ENCODE assay signal across 8 cellular contexts in genomic region chr7:32891800-32892520, GRCh38. TPM values are rescaled to one million over a fixed set of nuclear protein-coding genes. Genes with fewer than 3 reads are reported as not detected.
DNase-seq lines count a peak whose midpoint lies in the region; ATAC-seq, FAIRE-seq and TF ChIP-seq lines count a peak whose summit lies in the region.

No MANE protein-coding gene starts in this region.

- H3K9ac ChIP-seq in kidney (ENCODE audit: low read length in 2 of 2) = peak overlapping the region; percentile 81 to 91

- no peak for FAIRE-seq in kidney (lab: Jason Lieb, UNC)

- DNase-seq in AG10803 (ENCODE audit: low read depth) (peak; percentile 94), NCI-H345 treated with DMSO at 0.1 percent for 48 hours (lab: John Stamatoyannopoulos, UW; ENCODE audit: unreplicated experiment) (peak; percentile 93), cerebellar cortex (ENCODE audit: low spot score) (peak; percentile 97), kidney (peak; percentile 99)
- peak; percentile 99 for DNase-seq in stimulated activated CD4-positive, alpha-beta T cell treated with anti-CD3 and anti-CD28 coated beads, Interleukin-15, amount 100 ng/mL, for 24 hours

- H3K4me3 ChIP-seq in AG10803 (ENCODE audit: low read length) = peak overlapping the region; percentile 69
- peak overlapping the region; percentile 87 to 89 for H3K4me3 ChIP-seq in kidney (ENCODE audit: low read length in 2 of 2)

- ATAC-seq in GM19035 (IDR thresholded peaks at IDR 0.05; ENCODE audit: unreplicated experiment) (peak; percentile 51), HG03342 (IDR thresholded peaks at IDR 0.05; ENCODE audit: unreplicated experiment) (peak; percentile 52)
- peak; percentile 59 to 62 for ATAC-seq in activated CD4-positive, CD25-positive, alpha-beta regulatory T cell treated with anti-CD3 and anti-CD28 coated beads, Interleukin-2, amount 50 U/mL, for 24 hours

- intact Hi-C loops in kidney (cut with DNase I) = no loop called here

- H3K36me3 ChIP-seq in kidney (ENCODE audit: control insufficient read depth in 1 of 2, insufficient read depth in 2 of 2, low read length in 2 of 2) = no peaks in the 10 kb centered on the region

- H3K4me1 ChIP-seq in kidney (ENCODE audit: control insufficient read depth in 1 of 2, insufficient read depth in 1 of 2, low read depth in 1 of 2, low read length in 2 of 2) = peaks cover 15% of the 10 kb centered on the region in 2 donors

- TF ChIP-seq CTCF in AG10803 (conservative IDR thresholded peaks at IDR 0.05; ENCODE audit: low read length) (no peak), kidney (IDR thresholded peaks at IDR 0.05; ENCODE audit: borderline replicate concordance, extremely low read depth, insufficient read depth) (no peak)

- no peaks in the 10 kb centered on the region for H3K9me3 ChIP-seq in kidney (ENCODE audit: control insufficient read depth in 1 of 2, low read length in 2 of 2)

- peak overlapping the region; percentile 96 to 99 for H3K27ac ChIP-seq in kidney (ENCODE audit: low read depth in 2 of 2, low read length in 2 of 2)

RNA-seq across cellular contexts. Expression of gene KBTBD2, which starts 0.4 kb away (rescaled TPM):
- 34.0 TPM for total RNA-seq in kidney
- 12.1 TPM for polyA plus RNA-seq in kidney (ENCODE audit: insufficient read depth, low read depth, low replicate concordance)

Comparison
In these comparisons a context has a peak if more than half of its experiments do, and no peak if none do; other contexts are left out.
1. Peak in every context shown above with its lines: DNase-seq, ATAC-seq, H3K4me3 ChIP-seq and H3K27ac ChIP-seq.